20 cellular contexts compared by ENCODE assay signal in the genomic region with DNA sequence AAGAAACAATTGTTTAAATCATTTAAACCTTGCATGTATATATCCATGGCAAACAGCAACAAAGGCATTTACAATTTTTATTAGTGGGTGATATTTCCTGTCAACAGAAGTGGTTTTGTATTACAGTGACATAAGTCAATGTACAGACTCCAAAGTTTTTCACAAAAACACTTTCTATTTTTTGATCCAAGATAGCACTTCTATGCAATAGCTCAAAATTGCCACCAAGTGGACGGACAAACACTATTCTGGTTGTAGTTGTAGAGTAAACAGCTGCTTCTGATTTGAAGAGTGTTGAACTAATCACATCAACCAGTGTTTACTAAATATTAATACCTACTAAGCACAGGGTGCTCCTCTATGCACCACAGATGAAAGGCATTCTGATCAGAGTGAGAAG.
DNase-seq lines count a peak whose midpoint lies in the region; ATAC-seq and TF ChIP-seq lines count a peak whose summit lies in the region.
"Had no signal": no experiment of that assay in that cellular context is flagged by ENCODE, and none has a peak within 500 bp of the region (broad histone marks: within the 10 kb centered on the region; RNA-seq: fewer than 3 reads in every experiment).

No MANE protein-coding gene starts in this region.

- H3K4me3 ChIP-seq in IMR-90 (ENCODE audit: insufficient read depth, low read depth, low read length), result no peak overlapping the region
- H3K4me3 ChIP-seq in adipocyte (ENCODE audit: low read length), result no peak overlapping the region
- no peak overlapping the region for H3K4me3 ChIP-seq in kidney epithelial cell (ENCODE audit: low read depth, low read length)
- H3K4me3 ChIP-seq: heart right ventricle had no signal

- no peak overlapping the region for H3K4me2 ChIP-seq in IMR-90 (ENCODE audit: low read depth, low read length)

- dilution Hi-C loops in IMR-90 (cut with HindIII; ENCODE audit: low sequenced_read_pairs, unreplicated experiment), result no loop called here

- H3K79me1 ChIP-seq in IMR-90 (ENCODE audit: low read depth in 1 of 2, low read length in 2 of 2), result peaks cover 10 to 58% of the 10 kb centered on the region in 2 experiments; a peak in 3 of 4 replicates

- peak; percentile 24 for TF ChIP-seq CTCF in AG09319 (IDR thresholded peaks at IDR 0.05; ENCODE audit: low read depth, low read length)
- TF ChIP-seq CTCF in IMR-90 (conservative IDR thresholded peaks at IDR 0.05; ENCODE audit: low read depth, low read length), result peak; percentile 32; the same call in 1 of the 2 replicates
- peak; percentile 12 for TF ChIP-seq CTCF in kidney epithelial cell (IDR thresholded peaks at IDR 0.05; ENCODE audit: insufficient read depth, low read length, poor library complexity, severe bottlenecking)
- TF ChIP-seq CTCF in omental fat pad (IDR thresholded peaks at IDR 0.05), result no peak

- H4K8ac ChIP-seq in IMR-90 (ENCODE audit: low read depth in 2 of 2, low read length in 2 of 2), result no peak overlapping the region

- DNase-seq in AG09319 (ENCODE audit: extremely low read depth, low read depth) (no peak), IMR-90 (peak; percentile 47), adipocyte (ENCODE audit: low read depth) (peak; percentile 6), kidney epithelial cell (ENCODE audit: low read depth) (no peak), omental fat pad (ENCODE audit: low spot score) (no peak), NCI-H1694 (lab: John Stamatoyannopoulos, UW) (no peak), RKO (ENCODE audit: low spot score) (no peak)
- DNase-seq: activated gamma-delta T cell; amniotic stem cell; effector CD4-positive, alpha-beta T cell; GF-D8; heart right ventricle; naive B cell; NCI-H146; stimulated activated CD4-positive, alpha-beta T cell treated with anti-CD3 and anti-CD28 coated beads, Interleukin-1b, Interleukin-23, amount 100 ng/mL, for 48 hours; stimulated activated naive CD4-positive, alpha-beta T cell treated with Interleukin-2 at 50 U/mL for 16 hours; T-cell; trophoblast cell had no signal

- CTCF ChIA-PET in IMR-90 (lab: Yijun Ruan, JAX), result no interaction called here

- no peak for TF ChIP-seq POLR2A in IMR-90 (IDR thresholded peaks at IDR 0.05; ENCODE audit: low read depth, low read length)

- BruUV-seq in IMR-90 (replicated peaks; lab: Mats Ljungman, UMichigan), result no TSS peak

- H3K9me3 ChIP-seq in IMR-90 (ENCODE audit: control insufficient read depth, insufficient read depth, low read length) (no peaks in the 10 kb centered on the region), adipocyte (ENCODE audit: control insufficient read depth, low read length) (no peaks in the 10 kb centered on the region)

- no peak overlapping the region for H3K27ac ChIP-seq in IMR-90 (ENCODE audit: insufficient read depth, low read length)
- H3K27ac ChIP-seq: heart right ventricle had no signal

- H3K4me1 ChIP-seq in IMR-90 (ENCODE audit: control insufficient read depth, insufficient read depth, low read length) (0 out of 2 replicates have a peak, but pooled peaks cover 1% of the 10 kb centered on the region), adipocyte (ENCODE audit: control insufficient read depth, insufficient read depth, low read length) (no peaks in the 10 kb centered on the region)
- H3K4me1 ChIP-seq: heart right ventricle had no signal

- H2AFZ ChIP-seq in IMR-90 (replicated peaks; ENCODE audit: low read length, poor library complexity), result no peak overlapping the region

- H3K36me3 ChIP-seq in IMR-90 (ENCODE audit: control insufficient read depth, insufficient read depth, low read length) (peaks cover 1% of the 10 kb centered on the region; the same call in 1 of the 2 replicates), adipocyte (ENCODE audit: control insufficient read depth, insufficient read depth, low read length, severe bottlenecking) (no peaks in the 10 kb centered on the region), kidney epithelial cell (ENCODE audit: control insufficient read depth, insufficient read depth, low read length) (no peaks in the 10 kb centered on the region)
- H3K36me3 ChIP-seq: heart right ventricle had no signal

- no peak overlapping the region for H3K4ac ChIP-seq in IMR-90 (ENCODE audit: low read depth, low read length)

- no peak overlapping the region for H3K18ac ChIP-seq in IMR-90 (ENCODE audit: low read depth, low read length)

- no peak overlapping the region for H3K14ac ChIP-seq in IMR-90 (replicated peaks; ENCODE audit: low read depth, low read length)

- in situ Hi-C loops in IMR-90 (cut with MboI; ENCODE audit: low sequenced_read_pairs), result no loop called here

- H2BK15ac ChIP-seq in IMR-90 (ENCODE audit: low read depth, low read length), result no peak overlapping the region

- H4K5ac ChIP-seq in IMR-90 (ENCODE audit: low read depth, low read length), result no peak overlapping the region

- no peak overlapping the region for H4K91ac ChIP-seq in IMR-90 (ENCODE audit: insufficient read depth, low read depth, low read length)

- peak; percentile 36 for TF ChIP-seq RAD21 in IMR-90 (IDR thresholded peaks at IDR 0.05; ENCODE audit: low read length)

- ATAC-seq in IMR-90 (ENCODE audit: low read depth), result peak; percentile 64
- no peak for ATAC-seq in HG03457 (IDR thresholded peaks at IDR 0.05; ENCODE audit: unreplicated experiment)
- ATAC-seq in omental fat pad (ENCODE audit: low FRiP score), result no peak
- ATAC-seq: heart right ventricle, Right ventricle myocardium inferior, T-cell had no signal

- no peaks in the 10 kb centered on the region for H3K9me1 ChIP-seq in IMR-90 (ENCODE audit: insufficient read depth, low read length)

- no peak overlapping the region for H2AK9ac ChIP-seq in IMR-90 (replicated peaks; ENCODE audit: low read depth, low read length, poor library complexity)

- no CpG with 5 or more reads among the region's 1 CpG for WGBS in IMR-90 (ENCODE audit: extremely low coverage in 2 of 2, insufficient read length in 1 of 2), 2 experiments

- intact Hi-C loops in IMR-90 (cut with micrococcal nuclease), result no loop called here

- no peak overlapping the region for H3K56ac ChIP-seq in IMR-90 (ENCODE audit: extremely low read depth, insufficient read depth, low read length)

- H2AK5ac ChIP-seq in IMR-90 (ENCODE audit: low read depth, low read length), result no peak overlapping the region

- H3K27me3 ChIP-seq in IMR-90 (ENCODE audit: control insufficient read depth, insufficient read depth, low read length) (no peaks in the 10 kb centered on the region), adipocyte (replicated peaks; ENCODE audit: control insufficient read depth, insufficient read depth, low read length) (no peaks in the 10 kb centered on the region), kidney epithelial cell (ENCODE audit: control insufficient read depth, insufficient read depth, low read length) (no peaks in the 10 kb centered on the region)
- H3K27me3 ChIP-seq: heart right ventricle had no signal

- no peak overlapping the region for H3K9ac ChIP-seq in IMR-90 (ENCODE audit: low read depth, low read length)
- no peak overlapping the region for H3K9ac ChIP-seq in adipocyte (ENCODE audit: low read length)

- no peak overlapping the region for H2BK120ac ChIP-seq in IMR-90 (ENCODE audit: low read depth, low read length)

- H4K20me1 ChIP-seq in IMR-90 (ENCODE audit: insufficient read depth, low read length), result peaks cover 24% of the 10 kb centered on the region; the same call in 1 of the 2 replicates

- POLR2A ChIA-PET in IMR-90 (lab: Charles Lee; ENCODE audit: unreplicated experiment), result no interaction called here

- no peak overlapping the region for H2BK5ac ChIP-seq in IMR-90 (ENCODE audit: low read depth, low read length, poor library complexity, severe bottlenecking)

- no peak overlapping the region for H3K23ac ChIP-seq in IMR-90 (ENCODE audit: low read depth, low read length)

- H2BK20ac ChIP-seq in IMR-90 (ENCODE audit: low read depth, low read length), result no peak overlapping the region

TF ChIP-seq in IMR-90, 13 proteins besides CTCF, POLR2A, EP300 and RAD21:
- TF ChIP-seq SMC3 (IDR thresholded peaks at IDR 0.05; ENCODE audit: low read depth, low read length) (0 out of 2 replicates have a peak, but pooled peaks have one; percentile 19), MXI1 (IDR thresholded peaks at IDR 0.05; ENCODE audit: borderline replicate concordance, low read depth, low read length) (no peak), RCOR1 (IDR thresholded peaks at IDR 0.05; ENCODE audit: insufficient replicate concordance, low read length) (no peak), NFE2L2 (IDR thresholded peaks at IDR 0.05; ENCODE audit: low read depth, low read length) (no peak), MAZ (IDR thresholded peaks at IDR 0.05; ENCODE audit: borderline replicate concordance, low read depth, low read length) (no peak)

Comparison
In these comparisons a context has a peak if more than half of its experiments do, and no peak if none do; other contexts are left out.
1. DNase-seq: peak in IMR-90 (single experiment) and adipocyte (single experiment); none in AG09319 (single experiment), kidney epithelial cell (single experiment), omental fat pad (single experiment), NCI-H1694 (single experiment) and RKO (single experiment).
2. CTCF ChIP-seq: peak in AG09319 (single experiment), IMR-90 (single experiment) and kidney epithelial cell (single experiment); none in omental fat pad (0 of 3).